ENCODE assay signal across 19 cellular contexts in genomic region chr2:10570076-10570475, GRCh38.
A peak's percentile ranks its signal among the peaks of the same experiment; 100 is the strongest.
DNase-seq lines count a peak whose midpoint lies in the region; FAIRE-seq and TF ChIP-seq lines count a peak whose summit lies in the region.
"Had no signal": no experiment of that assay in that cellular context is flagged by ENCODE, and none has a peak within 500 bp of the region (broad histone marks: within the 10 kb centered on the region; RNA-seq: fewer than 3 reads in every experiment).

No MANE protein-coding gene starts in this region.

- peaks cover 64% of the 10 kb centered on the region for H3K4me1 ChIP-seq in BLaER1
- no peaks in the 10 kb centered on the region for H3K4me1 ChIP-seq in prostate gland (replicated peaks)

- H3K4me3 ChIP-seq in BLaER1 (no peak overlapping the region), prostate gland (no peak overlapping the region)
- H3K4me3 ChIP-seq: SJCRH30 had no signal

- in situ Hi-C loops in G401 (cut with HindIII; ENCODE audit: low sequenced_read_pairs) = no loop called here

- no peak for FAIRE-seq in GM12891 (lab: Jason Lieb, UNC)
- FAIRE-seq: D721Med, H1 had no signal

- intact Hi-C loops in prostate gland (cut with DNase I) = no loop called here

- no peaks in the 10 kb centered on the region for H4K20me1 ChIP-seq in BLaER1

- H3K27ac ChIP-seq in BLaER1 (peak overlapping the region; percentile 62), prostate gland (no peak overlapping the region)
- H3K27ac ChIP-seq: SJCRH30 had no signal

- DNase-seq in G401 (ENCODE audit: low spot score) = peak; percentile 75
- peak; percentile 66 for DNase-seq in cerebellar cortex (ENCODE audit: low spot score)
- DNase-seq in mesenteric fat pad (ENCODE audit: low spot score) = peak; percentile 47
- no peak for DNase-seq in NCI-H146 (lab: John Stamatoyannopoulos, UW)
- DNase-seq in GM12891 (ENCODE audit: insufficient read length, low spot score) = no peak
- no peak for DNase-seq in germinal center (ENCODE audit: low spot score)
- no peak for DNase-seq in prostate gland (ENCODE audit: low spot score)
- DNase-seq: CD8-positive, alpha-beta memory T cell; NCI-H1105; NCI-H187; NCI-H2107; NCI-H226; NCI-H524 treated with DMSO at 0.1 percent for 48 hours; PC-3; RPMI8226; SJCRH30 had no signal

- no peak overlapping the region for H3K9ac ChIP-seq in BLaER1

- 86% methylated on average over 6 of the region's 6 CpGs for WGBS in prostate gland

- no peak for TF ChIP-seq CTCF in prostate gland (IDR thresholded peaks at IDR 0.05)

- H3K4me2 ChIP-seq in BLaER1 = peak overlapping the region; percentile 67

- H3K9me3 ChIP-seq in BLaER1 (no peaks in the 10 kb centered on the region), prostate gland (no peaks in the 10 kb centered on the region)
- H3K9me3 ChIP-seq: SJCRH30 had no signal

- no peaks in the 10 kb centered on the region for H3K27me3 ChIP-seq in BLaER1
- H3K27me3 ChIP-seq in prostate gland (replicated peaks; ENCODE audit: insufficient read depth) = no peaks in the 10 kb centered on the region
- H3K27me3 ChIP-seq: SJCRH30 had no signal

- peaks cover 74% of the 10 kb centered on the region for H3K36me3 ChIP-seq in BLaER1
- no peaks in the 10 kb centered on the region for H3K36me3 ChIP-seq in prostate gland

- TF ChIP-seq POLR2A in GM12891 (IDR thresholded peaks at IDR 0.05; ENCODE audit: low read depth, low read length) (no peak), prostate gland (IDR thresholded peaks at IDR 0.05) (no peak)

TF ChIP-seq in GM12891, 5 proteins besides CTCF, POLR2A, EP300 and RAD21:
- TF ChIP-seq TAF1 (IDR thresholded peaks at IDR 0.05; ENCODE audit: low read depth, low read length) = no peak

Comparison
In these comparisons a context has a peak if more than half of its experiments do, and no peak if none do; other contexts are left out.
1. DNase-seq: peak in G401 (single experiment), cerebellar cortex (single experiment) and mesenteric fat pad (single experiment); none in NCI-H146 (single experiment), GM12891 (single experiment), germinal center (single experiment) and prostate gland (single experiment).